ENCODE assay signal across 1 cellular context in genomic region chr17:63699638-63700527, GRCh38.
TF ChIP-seq lines count a peak whose summit lies in the region.

LIMD2 (minus strand) TSS chr17:63700125; CDS start chr17:63699298, 827 bp downstream.

TF ChIP-seq in HepG2, 621 proteins besides CTCF, POLR2A, EP300 and RAD21 (continued from another document and continues in another):
- TF ChIP-seq, protein P1, sequence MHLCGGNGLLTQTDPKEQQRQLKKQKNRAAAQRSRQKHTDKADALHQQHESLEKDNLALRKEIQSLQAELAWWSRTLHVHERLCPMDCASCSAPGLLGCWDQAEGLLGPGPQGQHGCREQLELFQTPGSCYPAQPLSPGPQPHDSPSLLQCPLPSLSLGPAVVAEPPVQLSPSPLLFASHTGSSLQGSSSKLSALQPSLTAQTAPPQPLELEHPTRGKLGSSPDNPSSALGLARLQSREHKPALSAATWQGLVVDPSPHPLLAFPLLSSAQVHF (CRISPR knock-in tag; IDR thresholded peaks at IDR 0.05), result no peak
- TF ChIP-seq RFX1 (IDR thresholded peaks at IDR 0.05) (no peak), ZNF772 (CRISPR knock-in tag; IDR thresholded peaks at IDR 0.05) (no peak), YEATS2 (CRISPR knock-in tag; IDR thresholded peaks at IDR 0.05; ENCODE audit: borderline replicate concordance) (no peak), KDM2A (CRISPR knock-in tag; IDR thresholded peaks at IDR 0.05; ENCODE audit: borderline replicate concordance, low read depth) (peak; percentile 71; the same call in 1 of the 2 replicates), ZNF362 (CRISPR knock-in tag; IDR thresholded peaks at IDR 0.05; ENCODE audit: borderline replicate concordance) (no peak), ZNF3 (CRISPR knock-in tag; IDR thresholded peaks at IDR 0.05) (no peak), ZNF30 (CRISPR knock-in tag; IDR thresholded peaks at IDR 0.05) (no peak), ZBTB1 (CRISPR knock-in tag; IDR thresholded peaks at IDR 0.05; ENCODE audit: borderline replicate concordance) (no peak), HMG20B (CRISPR knock-in tag; conservative IDR thresholded peaks at IDR 0.05) (no peak), ZNF382 (CRISPR knock-in tag; IDR thresholded peaks at IDR 0.05; ENCODE audit: borderline replicate concordance) (no peak), SMARCE1 (IDR thresholded peaks at IDR 0.05; ENCODE audit: borderline replicate concordance) (no peak), ESRRA (CRISPR knock-in tag; IDR thresholded peaks at IDR 0.05; ENCODE audit: low read depth) (no peak), ZNF879 (CRISPR knock-in tag; IDR thresholded peaks at IDR 0.05) (no peak), UBTF (CRISPR knock-in tag; IDR thresholded peaks at IDR 0.05) (peak; percentile 24; the same call in 1 of the 2 replicates), AKNA (CRISPR knock-in tag; IDR thresholded peaks at IDR 0.05; ENCODE audit: borderline replicate concordance) (no peak), KMT2B (CRISPR knock-in tag; IDR thresholded peaks at IDR 0.05) (no peak), ZNF34 (CRISPR knock-in tag; IDR thresholded peaks at IDR 0.05; ENCODE audit: borderline replicate concordance) (no peak), MLX (CRISPR knock-in tag; IDR thresholded peaks at IDR 0.05) (no peak), KLF16 (CRISPR knock-in tag; IDR thresholded peaks at IDR 0.05) (no peak; a peak in 1 of 4 replicates), SP5 (CRISPR knock-in tag; IDR thresholded peaks at IDR 0.05; ENCODE audit: borderline replicate concordance, low read depth) (no peak), NR2F2 (IDR thresholded peaks at IDR 0.05; ENCODE audit: borderline replicate concordance, low read depth) (no peak), STAT6 (CRISPR knock-in tag; IDR thresholded peaks at IDR 0.05; ENCODE audit: borderline replicate concordance) (no peak), RNF2 (conservative IDR thresholded peaks at IDR 0.05; ENCODE audit: low read depth) (no peak), ZNF891 (CRISPR knock-in tag; IDR thresholded peaks at IDR 0.05) (no peak), ZNF567 (CRISPR knock-in tag; IDR thresholded peaks at IDR 0.05; ENCODE audit: borderline replicate concordance) (no peak), ZNF460 (CRISPR knock-in tag; IDR thresholded peaks at IDR 0.05; ENCODE audit: borderline replicate concordance) (no peak), ZNF550 (CRISPR knock-in tag; IDR thresholded peaks at IDR 0.05; ENCODE audit: borderline replicate concordance) (no peak), ARNT2 (CRISPR knock-in tag; IDR thresholded peaks at IDR 0.05; ENCODE audit: low read depth) (peak; percentile 84), HIC2 (CRISPR knock-in tag; IDR thresholded peaks at IDR 0.05; ENCODE audit: low read depth) (no peak), CENPX (CRISPR knock-in tag; IDR thresholded peaks at IDR 0.05) (no peak), CREM (IDR thresholded peaks at IDR 0.05) (no peak), CREM (CRISPR knock-in tag; IDR thresholded peaks at IDR 0.05) (no peak), ZNF549 (CRISPR knock-in tag; IDR thresholded peaks at IDR 0.05) (no peak), SRY (CRISPR knock-in tag; IDR thresholded peaks at IDR 0.05) (no peak), ZNF546 (CRISPR knock-in tag; conservative IDR thresholded peaks at IDR 0.05) (0 out of 2 replicates have a peak, but pooled peaks have one; percentile 34), NCOA1 (CRISPR knock-in tag; IDR thresholded peaks at IDR 0.05) (no peak), NCOA2 (CRISPR knock-in tag; IDR thresholded peaks at IDR 0.05) (no peak), ZSCAN22 (CRISPR knock-in tag; IDR thresholded peaks at IDR 0.05) (no peak), PRDM15 (CRISPR knock-in tag; IDR thresholded peaks at IDR 0.05) (no peak), MXD4 (CRISPR knock-in tag; IDR thresholded peaks at IDR 0.05) (no peak), ZFP36L1 (CRISPR knock-in tag; IDR thresholded peaks at IDR 0.05) (no peak), SRF (IDR thresholded peaks at IDR 0.05; ENCODE audit: low read depth, low read length) (no peak), FOSL1 (CRISPR knock-in tag; IDR thresholded peaks at IDR 0.05; ENCODE audit: borderline replicate concordance) (no peak), ZNF780A (CRISPR knock-in tag; IDR thresholded peaks at IDR 0.05) (no peak), SMYD3 (CRISPR knock-in tag; IDR thresholded peaks at IDR 0.05) (no peak), MTF1 (CRISPR knock-in tag; IDR thresholded peaks at IDR 0.05) (no peak), PHB2 (IDR thresholded peaks at IDR 0.05; ENCODE audit: partially characterized antibody) (no peak), MAFF (IDR thresholded peaks at IDR 0.05; ENCODE audit: low read depth, low read length) (no peak), MBD4 (IDR thresholded peaks at IDR 0.05; ENCODE audit: borderline replicate concordance, low read length) (no peak), ZNF326 (CRISPR knock-in tag; IDR thresholded peaks at IDR 0.05; ENCODE audit: borderline replicate concordance) (no peak), ZNF354B (CRISPR knock-in tag; IDR thresholded peaks at IDR 0.05) (no peak)
